In genomic region chrX:31038585-31039326, GRCh38 we compare ENCODE assay signal across 8 cellular contexts. TPM values are rescaled to one million over a fixed set of nuclear protein-coding genes. Genes with fewer than 3 reads are reported as not detected.
DNase-seq lines count a peak whose midpoint lies in the region; ATAC-seq, FAIRE-seq and TF ChIP-seq lines count a peak whose summit lies in the region.

No MANE protein-coding gene starts in this region.

- no peak overlapping the region for H3K27ac Mint-ChIP-seq in type B pancreatic cell

- H3K27me3 ChIP-seq in MM.1S (replicated peaks; ENCODE audit: insufficient read depth, low read length) (no peaks in the 10 kb centered on the region), K562 (ENCODE audit: control insufficient read depth in 2 of 2, insufficient read depth in 2 of 2, low read length in 2 of 2) (no peaks in the 10 kb centered on the region)

- TF ChIP-seq CTCF in MM.1S (IDR thresholded peaks at IDR 0.05; ENCODE audit: low read length) (peak; percentile 65), K562 (IDR thresholded peaks at IDR 0.05 in 2 of 3, conservative IDR thresholded peaks at IDR 0.05 in 1 of 3; ENCODE audit: insufficient read depth in 2 of 3, low read depth in 1 of 3, low read length in 3 of 3) (peak; percentile 29 to 61 (median 60); a peak in 4 of 6 replicates), kidney (IDR thresholded peaks at IDR 0.05; ENCODE audit: borderline replicate concordance, extremely low read depth, insufficient read depth) (peak; percentile 55), type B pancreatic cell (conservative IDR thresholded peaks at IDR 0.05) (peak; percentile 76)

- H3K27me3 Mint-ChIP-seq in type B pancreatic cell = no peaks in the 10 kb centered on the region

- POLR2A ChIA-PET in K562 (lab: Yijun Ruan, JAX) = no interaction called here

- in situ Hi-C loops in K562 (cut with MboI) = loop anchor here (25.0 kb wide), 1 partner anchor 624 kb away; no protein-coding TSS in a partner anchor

- H3K9ac ChIP-seq in MM.1S (ENCODE audit: low read length) (no peak overlapping the region), K562 (ENCODE audit: insufficient read depth in 1 of 2, low read depth in 2 of 2, low read length in 2 of 2) (no peak overlapping the region), kidney (ENCODE audit: low read length in 2 of 2) (no peak overlapping the region)

- H3K36me3 ChIP-seq in MM.1S (replicated peaks; ENCODE audit: insufficient read depth, low read length) (no peaks in the 10 kb centered on the region), K562 (ENCODE audit: control insufficient read depth, insufficient read depth, low read length) (no peaks in the 10 kb centered on the region), kidney (ENCODE audit: control insufficient read depth in 1 of 2, insufficient read depth in 2 of 2, low read length in 2 of 2) (no peaks in the 10 kb centered on the region)

- H3K4me2 ChIP-seq in MM.1S (ENCODE audit: low read depth, low read length) (no peak overlapping the region), K562 (ENCODE audit: insufficient read depth, low read length) (no peak overlapping the region)

- H4K20me1 ChIP-seq in MM.1S (ENCODE audit: insufficient read depth, low read length) (no peaks in the 10 kb centered on the region), K562 (replicated peaks; ENCODE audit: control insufficient read depth, insufficient read depth, low read length) (no peaks in the 10 kb centered on the region; the same call in 1 of the 2 replicates)

- H3F3A ChIP-seq in MM.1S (ENCODE audit: insufficient read depth, low read length) = no peaks in the 10 kb centered on the region

- intact Hi-C loops in Right ventricle myocardium inferior (cut with DNase I) (loop anchor here (5.0 kb wide), 1 partner anchor 619 kb away; no protein-coding TSS in a partner anchor), cardiac septum (cut with DNase I) (loop anchor here (5.0 kb wide), 1 partner anchor 619 kb away; no protein-coding TSS in a partner anchor), K562 (cut with micrococcal nuclease) (loop anchor here (2.0 to 10.0 kb wide), 5 partner anchors 101 to 1366 kb away; no protein-coding TSS in a partner anchor), kidney (cut with DNase I) (no loop called here)

- H3K27ac ChIP-seq in MM.1S (ENCODE audit: low read length) (no peak overlapping the region), K562 (ENCODE audit: extremely low read depth, low read depth, low read length) (no peak overlapping the region), kidney (ENCODE audit: low read depth in 2 of 2, low read length in 2 of 2) (no peak overlapping the region)

- H3K4me1 Mint-ChIP-seq in type B pancreatic cell (ENCODE audit: unreplicated experiment) = peaks cover 4% of the 10 kb centered on the region

- H3K36me3 Mint-ChIP-seq in type B pancreatic cell = no peaks in the 10 kb centered on the region

- no peaks in the 10 kb centered on the region for H3K79me2 ChIP-seq in MM.1S (ENCODE audit: low read length)
- no peaks in the 10 kb centered on the region for H3K79me2 ChIP-seq in K562 (ENCODE audit: control insufficient read depth, insufficient read depth, low read length)

- CTCF ChIA-PET in K562 (lab: Yijun Ruan, JAX; ENCODE audit: low intra/inter-chr PET ratio) = no interaction called here

- peak; percentile 59 to 69 for TF ChIP-seq RAD21 in K562 (CRISPR knock-in tag; conservative IDR thresholded peaks at IDR 0.05 in 1 of 2, IDR thresholded peaks at IDR 0.05 in 1 of 2)

- peaks cover 6% of the 10 kb centered on the region for H3K9me3 Mint-ChIP-seq in type B pancreatic cell

- TF ChIP-seq POLR2A in K562 (conservative IDR thresholded peaks at IDR 0.05) = no peak

- no peaks in the 10 kb centered on the region for H3K9me1 ChIP-seq in K562 (ENCODE audit: control insufficient read depth, insufficient read depth, low read length)

- H3K4me1 ChIP-seq in MM.1S (ENCODE audit: low read length) (no peaks in the 10 kb centered on the region), K562 (replicated peaks in 1 of 2; ENCODE audit: control insufficient read depth in 2 of 2, insufficient read depth in 2 of 2, low read length in 2 of 2) (no peaks in the 10 kb centered on the region), kidney (ENCODE audit: control insufficient read depth in 1 of 2, insufficient read depth in 1 of 2, low read depth in 1 of 2, low read length in 2 of 2) (no peaks in the 10 kb centered on the region)

- no TSS peak for BruUV-seq in K562 (replicated peaks; lab: Mats Ljungman, UMichigan)

- FAIRE-seq in K562 (lab: Jason Lieb, UNC) (no peak), kidney (lab: Jason Lieb, UNC) (peak; percentile 79)

- no peak for TF ChIP-seq EP300 in K562 (IDR thresholded peaks at IDR 0.05; ENCODE audit: low read length)

- ATAC-seq in Right ventricle myocardium inferior (peak; percentile 62), K562 (peak; percentile 86)

- DNase-seq in Right ventricle myocardium inferior (ENCODE audit: missing footprints) (no peak), cardiac septum (ENCODE audit: low spot score) (no peak), H4 (ENCODE audit: low spot score) (peak; percentile 53), MM.1S (peak; percentile 24), K562 (ENCODE audit: extremely low read depth in 1 of 4, low spot score in 3 of 4) (peak; percentile 9 to 44 (median 18)), kidney (no peak), type B pancreatic cell (ENCODE audit: extremely low spot score, unreplicated experiment) (no peak), NCI-H446 treated with DMSO at 0.1 percent for 48 hours (lab: John Stamatoyannopoulos, UW) (no peak)

- H3K4me3 ChIP-seq in MM.1S (ENCODE audit: low read length) = no peak overlapping the region
- no peak overlapping the region for H3K4me3 ChIP-seq in K562
- no peak overlapping the region for H3K4me3 ChIP-seq in kidney (ENCODE audit: low read length in 2 of 2)

- H3K4me3 Mint-ChIP-seq in type B pancreatic cell = no peak overlapping the region

- 3% methylated on average over 5 of the region's 6 CpGs for WGBS in K562 (ENCODE audit: insufficient coverage, low coverage, missing lambda C conversion rate)

- no peaks in the 10 kb centered on the region for H3K9me2 ChIP-seq in MM.1S (replicated peaks; ENCODE audit: insufficient read depth, low read length)

- no peaks in the 10 kb centered on the region for H3K9me3 ChIP-seq in MM.1S (replicated peaks; ENCODE audit: insufficient read depth, low read length)
- H3K9me3 ChIP-seq in K562 (replicated peaks; ENCODE audit: control insufficient read depth, insufficient read depth, low read depth, low read length) = no peaks in the 10 kb centered on the region
- no peaks in the 10 kb centered on the region for H3K9me3 ChIP-seq in kidney (ENCODE audit: control insufficient read depth in 1 of 2, low read length in 2 of 2)

- no peak overlapping the region for H2AFZ ChIP-seq in MM.1S (ENCODE audit: low read length)
- no peak overlapping the region for H2AFZ ChIP-seq in K562 (ENCODE audit: low read depth, low read length)

TF ChIP-seq in K562, 482 proteins besides CTCF, POLR2A, EP300 and RAD21 (continues in another document):
- TF ChIP-seq CREB5 (CRISPR knock-in tag; IDR thresholded peaks at IDR 0.05) (no peak), FOXP1 (CRISPR knock-in tag; IDR thresholded peaks at IDR 0.05) (no peak), SFPQ (IDR thresholded peaks at IDR 0.05; ENCODE audit: low read depth, low read length) (no peak)

RNA-seq across cellular contexts. Expression of gene FTHL17, which starts 33.1 kb away (rescaled TPM):
- not detected for total RNA-seq in Right ventricle myocardium inferior
- not detected for total RNA-seq in cardiac septum
- total RNA-seq in H4 (2014; rRNA removed; shearing (Covaris generic)) = not detected in 2 replicates
- not detected in 2 replicates for total RNA-seq in K562 (2011; cell fraction: chromatin; rRNA removed; ENCODE audit: low replicate concordance)
- not detected in 2 replicates for total RNA-seq in K562 (2011; cell fraction: nucleolus; rRNA removed)
- not detected in 2 replicates for total RNA-seq in K562 (2011; cell fraction: nucleoplasm; rRNA removed)
- not detected in 2 replicates for total RNA-seq in K562 (2014; rRNA removed)
- total RNA-seq in K562 (2014; rRNA removed; fragmentation: Illumina TruSeq; extraction: Trizol) = not detected in 2 replicates
- total RNA-seq in K562 (2015; rRNA removed; fragmentation: Illumina TruSeq; extraction: Trizol) = not detected in 2 replicates
- not detected in 2 replicates for total RNA-seq in K562 (2021)
- polyA plus RNA-seq in K562 (2011; rRNA removed) = not detected in 2 replicates
- polyA plus RNA-seq in K562 (2011; cell fraction: cytosol; rRNA removed) = not detected in 2 replicates
- not detected in 2 replicates for polyA plus RNA-seq in K562 (2011; cell fraction: nucleus; rRNA removed)
- not detected in 2 replicates for polyA plus RNA-seq in K562 (2012)
- not detected in 2 replicates for polyA plus RNA-seq in K562 (2014; fragmentation: Illumina TruSeq; extraction: Trizol)
- not detected for polyA plus RNA-seq in K562 (2014; fragmentation: Nextera tagmentation; extraction: Ambion mirVana)
- not detected in 2 replicates for polyA plus RNA-seq in K562 (2014; rRNA removed)
- polyA minus RNA-seq in K562 (2011; rRNA and poly(A)+ RNA removed) = not detected in 2 replicates
- polyA minus RNA-seq in K562 (2011; cell fraction: cytosol; rRNA and poly(A)+ RNA removed) = not detected in 2 replicates
- not detected in 2 replicates for polyA minus RNA-seq in K562 (2011; cell fraction: nucleus; rRNA and poly(A)+ RNA removed)
- not detected for total RNA-seq in kidney
- polyA plus RNA-seq in kidney (ENCODE audit: insufficient read depth, low read depth, low replicate concordance) = not detected
- total RNA-seq in type B pancreatic cell (ENCODE audit: low replicate concordance) = not detected in 2 replicates

Comparison
In these comparisons a context has a peak if more than half of its experiments do, and no peak if none do; other contexts are left out.
1. DNase-seq: peak in H4 (single experiment), MM.1S (single experiment) and K562 (4 of 4); none in Right ventricle myocardium inferior (single experiment), cardiac septum (single experiment), kidney (single experiment), type B pancreatic cell (single experiment) and NCI-H446 treated with DMSO at 0.1 percent for 48 hours (single experiment).
2. Peak in every context shown above with its lines, with median percentiles within 50 percentile points of each other: CTCF ChIP-seq.